16 cellular contexts compared by ENCODE assay signal in genomic region chr17:45789874-45790273, GRCh38. TPM values are rescaled to one million over a fixed set of nuclear protein-coding genes. Genes with fewer than 3 reads are reported as not detected.
DNase-seq lines count a peak whose midpoint lies in the region; ATAC-seq and TF ChIP-seq lines count a peak whose summit lies in the region.
"Had no signal": no experiment of that assay in that cellular context is flagged by ENCODE, and none has a peak within 500 bp of the region (broad histone marks: within the 10 kb centered on the region; RNA-seq: fewer than 3 reads in every experiment).

No MANE protein-coding gene starts in this region.

- intact Hi-C loops in Right ventricle myocardium superior (cut with DNase I): no loop called here
- intact Hi-C loops in left lung (cut with DNase I): no loop called here

- H3K9me3 ChIP-seq in left lung: no peaks in the 10 kb centered on the region
- H3K9me3 ChIP-seq: A549 had no signal

- peak; percentile 8 for DNase-seq in SHP77 treated with DMSO at 0.1 percent for 48 hours (lab: John Stamatoyannopoulos, UW)
- DNase-seq in SHP77 (lab: John Stamatoyannopoulos, UW): no peak
- peak; percentile 49 for DNase-seq in NCI-H2171 treated with DMSO at 0.1 percent for 48 hours (lab: John Stamatoyannopoulos, UW)
- DNase-seq in glutamatergic neuron: no peak
- DNase-seq in putamen (ENCODE audit: low spot score): no peak
- DNase-seq in Right ventricle myocardium superior: no peak
- DNase-seq in left lung: no peak
- DNase-seq: CD8-positive, alpha-beta T cell; NCI-H1930; NCI-H510A; NK-92 treated with Interleukin-12 subunit alpha and Interleukin-12 subunit beta, amount 100 ng/mL, for 24 hours; OCI-M1 had no signal

- H3K36me3 Mint-ChIP-seq in glutamatergic neuron (ENCODE audit: unreplicated experiment): no peaks in the 10 kb centered on the region
- H3K36me3 Mint-ChIP-seq: CD8-positive, alpha-beta T cell had no signal

- H3K4me3 ChIP-seq in left lung: no peak overlapping the region
- H3K4me3 ChIP-seq: A549, K562 had no signal

- H3K4me1 ChIP-seq in left lung: peaks cover 5 to 8% of the 10 kb centered on the region in 2 donors
- H3K4me1 ChIP-seq: A549 had no signal

- TF ChIP-seq CTCF in glutamatergic neuron (IDR thresholded peaks at IDR 0.05; ENCODE audit: partially characterized antibody, unreplicated experiment): no peak
- no peak for TF ChIP-seq CTCF in left lung (IDR thresholded peaks at IDR 0.05)

- H3K27ac ChIP-seq in left lung: no peak overlapping the region
- H3K27ac ChIP-seq: A549 had no signal

- peaks cover 11% of the 10 kb centered on the region for H3K27me3 Mint-ChIP-seq in glutamatergic neuron (ENCODE audit: unreplicated experiment)

- H3K4me3 Mint-ChIP-seq in glutamatergic neuron (ENCODE audit: unreplicated experiment): peak overlapping the region; percentile 9
- H3K4me3 Mint-ChIP-seq: CD8-positive, alpha-beta T cell; T-helper 1 cell treated with Interleukin-12 subunit alpha and Interleukin-12 subunit beta and Interleukin-4 antibody, amounts not matched to agents 30 μg/mL and 1 μg/mL, for 36 hours had no signal

- ATAC-seq in Right ventricle myocardium superior (ENCODE audit: poor library complexity) (no peak), left lung (no peak)
- ATAC-seq: A549; CD8-positive, alpha-beta T cell; K562 had no signal

- H3K27ac Mint-ChIP-seq in glutamatergic neuron (ENCODE audit: unreplicated experiment): no peak overlapping the region
- H3K27ac Mint-ChIP-seq: CD8-positive, alpha-beta T cell; T-helper 1 cell treated with Interleukin-12 subunit alpha and Interleukin-12 subunit beta and Interleukin-4 antibody, amounts not matched to agents 30 μg/mL and 1 μg/mL, for 36 hours had no signal

- peaks cover 17 to 100% of the 10 kb centered on the region in 2 donors for H3K27me3 ChIP-seq in left lung

- no peaks in the 10 kb centered on the region for H3K36me3 ChIP-seq in left lung

- peaks cover 7% of the 10 kb centered on the region for H3K9me3 Mint-ChIP-seq in glutamatergic neuron (ENCODE audit: unreplicated experiment)
- H3K9me3 Mint-ChIP-seq: CD8-positive, alpha-beta T cell; T-helper 1 cell treated with Interleukin-12 subunit alpha and Interleukin-12 subunit beta and Interleukin-4 antibody, amounts not matched to agents 30 μg/mL and 1 μg/mL, for 36 hours had no signal

- peaks cover 19% of the 10 kb centered on the region for H3K4me1 Mint-ChIP-seq in glutamatergic neuron (ENCODE audit: low read depth, unreplicated experiment)

RNA-seq across cellular contexts. Expression of gene CRHR1, which starts 5.8 kb away (rescaled TPM):
- total RNA-seq in glutamatergic neuron (ENCODE audit: unreplicated experiment) (0.71 TPM), Right ventricle myocardium superior (not detected), left lung (not detected)
- total RNA-seq: CD8-positive, alpha-beta T cell; K562; RPMI7951 had no signal

RNA-seq across cellular contexts. Expression of gene SPPL2C, which starts 54.8 kb away (rescaled TPM):
- not detected for total RNA-seq in glutamatergic neuron (ENCODE audit: unreplicated experiment)
- total RNA-seq in Right ventricle myocardium superior: not detected
- not detected for total RNA-seq in left lung
- total RNA-seq: CD8-positive, alpha-beta T cell; K562; RPMI7951 had no signal

Comparison
In these comparisons a context has a peak if more than half of its experiments do, and no peak if none do; other contexts are left out.
1. DNase-seq: peak in SHP77 treated with DMSO at 0.1 percent for 48 hours (single experiment) and NCI-H2171 treated with DMSO at 0.1 percent for 48 hours (single experiment); none in SHP77 (0 of 2), glutamatergic neuron (single experiment), putamen (single experiment), Right ventricle myocardium superior (single experiment) and left lung (0 of 2).